Comparison of ENCODE assay signal across 13 cellular contexts in genomic region chr7:99127636-99128035, GRCh38. TPM values are rescaled to one million over a fixed set of nuclear protein-coding genes. Genes with fewer than 3 reads are reported as not detected.
DNase-seq lines count a peak whose midpoint lies in the region; ATAC-seq, FAIRE-seq and TF ChIP-seq lines count a peak whose summit lies in the region.
"Had no signal": no experiment of that assay in that cellular context is flagged by ENCODE, and none has a peak within 500 bp of the region (broad histone marks: within the 10 kb centered on the region; RNA-seq: fewer than 3 reads in every experiment).

No MANE protein-coding gene starts in this region.

- H3K36me3 ChIP-seq in right lobe of liver = no peaks in the 10 kb centered on the region
- no peaks in the 10 kb centered on the region for H3K36me3 ChIP-seq in HepG2 (replicated peaks in 1 of 2; ENCODE audit: control insufficient read depth in 1 of 2, insufficient read depth in 2 of 2, low read length in 2 of 2)
- no peaks in the 10 kb centered on the region for H3K36me3 ChIP-seq in esophagus muscularis mucosa
- no peaks in the 10 kb centered on the region for H3K36me3 ChIP-seq in osteoblast (ENCODE audit: insufficient read depth, low read length)
- H3K36me3 ChIP-seq in vagina = no peaks in the 10 kb centered on the region
- H3K36me3 ChIP-seq in aorta (ENCODE audit: control insufficient read depth in 1 of 2, insufficient read depth in 2 of 2, low read length in 1 of 2) = no peaks in the 10 kb centered on the region

- 79% methylated on average over 6 of the region's 6 CpGs for WGBS in right lobe of liver (ENCODE audit: insufficient coverage, low coverage, low lambda C conversion rate, missing lambda C conversion rate)
- WGBS in HepG2 (ENCODE audit: low lambda C conversion rate) = 96% methylated on average over 6 of the region's 6 CpGs
- WGBS in esophagus muscularis mucosa = 71% methylated on average over 6 of the region's 6 CpGs
- WGBS in aorta, 2 donors = 16 to 24% methylated on average over 6 of the region's 6 CpGs

- H3K4me3 ChIP-seq in right lobe of liver (no peak overlapping the region), HepG2 (replicated peaks in 1 of 3; ENCODE audit: insufficient read depth in 1 of 3, low read depth in 2 of 3, low read length in 3 of 3) (no peak overlapping the region), esophagus muscularis mucosa (no peak overlapping the region), osteoblast (ENCODE audit: insufficient read depth, low read length) (peak overlapping the region; percentile 3), vagina (no peak overlapping the region), aorta (ENCODE audit: low read length in 2 of 2) (no peak overlapping the region)

- no peak for FAIRE-seq in HepG2 (lab: Jason Lieb, UNC)
- FAIRE-seq: GM18507, HTR-8/SVneo had no signal

- TF ChIP-seq POLR2A in right lobe of liver (IDR thresholded peaks at IDR 0.05) (no peak), HepG2 (IDR thresholded peaks at IDR 0.05; ENCODE audit: insufficient read depth in 1 of 2, low read depth in 2 of 2, low read length in 2 of 2) (no peak), esophagus muscularis mucosa (IDR thresholded peaks at IDR 0.05; ENCODE audit: low read depth) (no peak), vagina (IDR thresholded peaks at IDR 0.05) (no peak)

- intact Hi-C loops in right lobe of liver (cut with DNase I) = no loop called here
- intact Hi-C loops in HepG2 (cut with micrococcal nuclease; ENCODE audit: unreplicated experiment) = no loop called here
- intact Hi-C loops in esophagus muscularis mucosa (cut with DNase I) = no loop called here
- intact Hi-C loops in vagina (cut with DNase I) = no loop called here
- intact Hi-C loops in aorta (cut with DNase I) = no loop called here

- H3K79me2 ChIP-seq in HepG2 (ENCODE audit: insufficient read depth, low read length) = peaks cover 73% of the 10 kb centered on the region
- H3K79me2 ChIP-seq in osteoblast (ENCODE audit: insufficient read depth, low read length) = peaks cover 98% of the 10 kb centered on the region

- TF ChIP-seq EP300 in HepG2 (IDR thresholded peaks at IDR 0.05; ENCODE audit: low read depth in 2 of 2, low read length in 2 of 2) (no peak), HepG2 (CRISPR knock-in tag; IDR thresholded peaks at IDR 0.05; ENCODE audit: borderline replicate concordance) (no peak), esophagus muscularis mucosa (IDR thresholded peaks at IDR 0.05) (no peak)

- no peaks in the 10 kb centered on the region for H3K9me3 ChIP-seq in right lobe of liver
- no peaks in the 10 kb centered on the region for H3K9me3 ChIP-seq in HepG2 (ENCODE audit: low read length)
- no peaks in the 10 kb centered on the region for H3K9me3 ChIP-seq in esophagus muscularis mucosa
- no peaks in the 10 kb centered on the region for H3K9me3 ChIP-seq in osteoblast (ENCODE audit: low read depth, low read length)
- no peaks in the 10 kb centered on the region for H3K9me3 ChIP-seq in vagina
- no peaks in the 10 kb centered on the region for H3K9me3 ChIP-seq in aorta (ENCODE audit: control insufficient read depth, low read length)

- H3K27ac ChIP-seq in right lobe of liver (peak overlapping the region in 2 of 3 donors; percentile 54 to 69), HepG2 (ENCODE audit: extremely low read length, insufficient read depth, low read length) (no peak overlapping the region), esophagus muscularis mucosa (replicated peaks in 1 of 4) (peak overlapping the region; percentile 12 to 60 (median 46)), osteoblast (ENCODE audit: low read depth, low read length) (peak overlapping the region; percentile 63), vagina (peak overlapping the region; percentile 26), aorta (ENCODE audit: low read depth in 1 of 2, low read length in 2 of 2) (no peak overlapping the region)

- H3K4me1 ChIP-seq in right lobe of liver = peaks cover 0 to 67% (median 29%) of the 10 kb centered on the region in 4 donors
- H3K4me1 ChIP-seq in HepG2 (ENCODE audit: insufficient read depth, low read length) = peaks cover 67% of the 10 kb centered on the region
- H3K4me1 ChIP-seq in esophagus muscularis mucosa = peaks cover 23 to 91% (median 83%) of the 10 kb centered on the region in 4 donors
- peaks cover 48% of the 10 kb centered on the region for H3K4me1 ChIP-seq in osteoblast (ENCODE audit: insufficient read depth, low read length)
- H3K4me1 ChIP-seq in vagina = peaks cover 83% of the 10 kb centered on the region
- peaks cover 10 to 28% of the 10 kb centered on the region in 2 donors for H3K4me1 ChIP-seq in aorta (ENCODE audit: control insufficient read depth in 1 of 2, insufficient read depth in 2 of 2, low read length in 2 of 2)

- DNase-seq in right lobe of liver (no peak), HepG2 (ENCODE audit: low spot score) (no peak), esophagus muscularis mucosa (ENCODE audit: extremely low spot score) (no peak), osteoblast (ENCODE audit: insufficient read length, low spot score, missing footprints) (peak; percentile 57), vagina (ENCODE audit: extremely low spot score in 2 of 2) (no peak), NCI-H1105 (lab: John Stamatoyannopoulos, UW) (no peak), GM20000 (ENCODE audit: low spot score) (no peak), aorta (no peak)
- DNase-seq: activated CD8-positive, alpha-beta memory T cell treated with anti-CD3 and anti-CD28 coated beads for 24 hours; effector CD4-positive, alpha-beta T cell; stimulated activated CD4-positive, alpha-beta T cell treated with anti-CD3 and anti-CD28 coated beads, Interleukin-4, amount 100 ng/mL, for 1 hour had no signal

- no peak overlapping the region for H3K4me2 ChIP-seq in HepG2 (ENCODE audit: low read depth, low read length)
- H3K4me2 ChIP-seq in osteoblast (ENCODE audit: insufficient read depth, low read length) = peak overlapping the region; percentile 62

- TF ChIP-seq CTCF in right lobe of liver (IDR thresholded peaks at IDR 0.05) = no peak
- TF ChIP-seq CTCF in HepG2 (CRISPR knock-in tag; IDR thresholded peaks at IDR 0.05) = no peak
- no peak for TF ChIP-seq CTCF in esophagus muscularis mucosa (IDR thresholded peaks at IDR 0.05)
- TF ChIP-seq CTCF in osteoblast (IDR thresholded peaks at IDR 0.05; ENCODE audit: extremely low read depth, low read depth, low read length) = no peak
- TF ChIP-seq CTCF in vagina (IDR thresholded peaks at IDR 0.05) = no peak
- no peak for TF ChIP-seq CTCF in GM20000 (IDR thresholded peaks at IDR 0.05; ENCODE audit: extremely low read depth, missing control alignments)

- in situ Hi-C loops in HepG2 (cut with HindIII; ENCODE audit: extremely low pct_ligation_motif_present, low pct_unique_long_range_greater_than_20kb) = no loop called here

- H2AFZ ChIP-seq in HepG2 (ENCODE audit: low read length) = no peak overlapping the region
- no peak overlapping the region for H2AFZ ChIP-seq in osteoblast (ENCODE audit: low read length)

- H3K9ac ChIP-seq in HepG2 (ENCODE audit: insufficient read depth, low read depth, low read length) = no peak overlapping the region

- POLR2A ChIA-PET in HepG2 (lab: Yijun Ruan, JAX) = no interaction called here

- no TSS peak for BruUV-seq in HepG2 (replicated peaks; lab: Mats Ljungman, UMichigan)

- no peak for TF ChIP-seq RAD21 in HepG2 (CRISPR knock-in tag; IDR thresholded peaks at IDR 0.05)

- H4K20me1 ChIP-seq in HepG2 (ENCODE audit: insufficient read depth, low read length) = 0 out of 2 replicates have a peak, but pooled peaks cover 9% of the 10 kb centered on the region
- H4K20me1 ChIP-seq in osteoblast (ENCODE audit: insufficient read depth, low read length) = peaks cover 69% of the 10 kb centered on the region

- no peak for ATAC-seq in right lobe of liver
- ATAC-seq in HepG2 = no peak
- no peak for ATAC-seq in aorta (ENCODE audit: low FRiP score)

- H3K27me3 ChIP-seq in right lobe of liver (no peaks in the 10 kb centered on the region), HepG2 (ENCODE audit: control insufficient read depth in 1 of 2, insufficient read depth in 2 of 2, low read length in 2 of 2) (no peaks in the 10 kb centered on the region), esophagus muscularis mucosa (no peaks in the 10 kb centered on the region), osteoblast (ENCODE audit: insufficient read depth, low read length) (no peaks in the 10 kb centered on the region), vagina (no peaks in the 10 kb centered on the region), aorta (ENCODE audit: control insufficient read depth in 1 of 2, insufficient read depth in 2 of 2, low read length in 1 of 2) (no peaks in the 10 kb centered on the region)

- CTCF ChIA-PET in HepG2 (lab: Yijun Ruan, JAX; ENCODE audit: low intra/inter-chr PET ratio, low total read pairs) = no interaction called here

TF ChIP-seq in HepG2, 621 proteins besides CTCF, POLR2A, EP300 and RAD21 (continues in another document):
- no peak for TF ChIP-seq DNMT1 (CRISPR knock-in tag; IDR thresholded peaks at IDR 0.05)

RNA-seq across cellular contexts. Expression of gene SMURF1, which starts 16.3 kb away (rescaled TPM):
- total RNA-seq in right lobe of liver (10 to 100 TPM in 4 of 6 experiments, 1 to 10 TPM in 2; 8.8 to 14.1 (median 10.9) TPM), HepG2 (2016; rRNA removed; fragmentation: Illumina TruSeq; extraction: Trizol) (11.1 and 12.0 TPM in 2 replicates), esophagus muscularis mucosa (10 to 100 TPM; 19.1 to 27.4 (median 23.9) TPM), osteoblast (20.6 and 23.5 TPM in 2 replicates), vagina (30.0 TPM), aorta (10 to 100 TPM; 37.1 to 47.9 TPM)
- total RNA-seq in HepG2 (2016; cell fraction: cytosol; rRNA removed; fragmentation: Illumina TruSeq; extraction: Trizol; ENCODE audit: low read depth) = 2.3 and 2.9 TPM in 2 replicates
- total RNA-seq in HepG2 (2016; cell fraction: insoluble cytoplasmic fraction; rRNA removed; fragmentation: Illumina TruSeq; extraction: Trizol) = 8.8 and 11.5 TPM in 2 replicates
- total RNA-seq in HepG2 (2016; cell fraction: membrane; rRNA removed; fragmentation: Illumina TruSeq; extraction: Trizol) = 6.2 and 6.6 TPM in 2 replicates
- total RNA-seq in HepG2 (2016; cell fraction: nucleus; rRNA removed; fragmentation: Illumina TruSeq; extraction: Trizol) = 8.5 and 10.7 TPM in 2 replicates
- polyA plus RNA-seq in HepG2 (2011; rRNA removed) (8.3 and 8.7 TPM in 2 replicates), aorta (10 to 100 TPM in 1 of 2 donors, 1 to 10 TPM in 1; 8.1 to 23.9 TPM)
- 4.6 and 5.6 TPM in 2 replicates for polyA plus RNA-seq in HepG2 (2011; cell fraction: cytosol; rRNA removed)
- 13.6 and 15.4 TPM in 2 replicates for polyA plus RNA-seq in HepG2 (2011; cell fraction: nucleus; rRNA removed)
- 10.1 and 10.6 TPM in 2 replicates for polyA plus RNA-seq in HepG2 (2012)
- 0.75 and 0.81 TPM in 2 replicates for polyA plus RNA-seq in HepG2 (2016; cell fraction: cytosol; fragmentation: Illumina TruSeq; extraction: Trizol; ENCODE audit: low read depth)
- polyA plus RNA-seq in HepG2 (2016; cell fraction: insoluble cytoplasmic fraction; fragmentation: Illumina TruSeq; extraction: Trizol; ENCODE audit: low read depth) = 7.6 and 8.8 TPM in 2 replicates
- polyA plus RNA-seq in HepG2 (2016; cell fraction: membrane; fragmentation: Illumina TruSeq; extraction: Trizol; ENCODE audit: low read depth) = 1.8 and 2.7 TPM in 2 replicates
- polyA plus RNA-seq in HepG2 (2016; cell fraction: nucleus; fragmentation: Illumina TruSeq; extraction: Trizol; ENCODE audit: insufficient read depth, low read depth) = 15.0 and 17.6 TPM in 2 replicates
- polyA minus RNA-seq in HepG2 (2011; rRNA and poly(A)+ RNA removed; ENCODE audit: low replicate concordance) = 9.8 and 14.1 TPM in 2 replicates
- 5.8 and 6.4 TPM in 2 replicates for polyA minus RNA-seq in HepG2 (2011; cell fraction: cytosol; rRNA and poly(A)+ RNA removed)
- polyA minus RNA-seq in HepG2 (2011; cell fraction: nucleus; rRNA and poly(A)+ RNA removed) = 13.4 and 14.2 TPM in 2 replicates

Comparison
In these comparisons a context has a peak if more than half of its experiments do, and no peak if none do; other contexts are left out.
1. H3K27ac ChIP-seq: peak in right lobe of liver (2 of 3), esophagus muscularis mucosa (4 of 4), osteoblast (single experiment) and vagina (single experiment); none in HepG2 (single experiment) and aorta (0 of 2).